Comparison of ENCODE assay signal across 10 cellular contexts in genomic region chr7:32937344-32938174, GRCh38. TPM values are rescaled to one million over a fixed set of nuclear protein-coding genes. Genes with fewer than 3 reads are reported as not detected.
DNase-seq lines count a peak whose midpoint lies in the region; ATAC-seq, FAIRE-seq and TF ChIP-seq lines count a peak whose summit lies in the region.
"Had no signal": no experiment of that assay in that cellular context is flagged by ENCODE, and none has a peak within 500 bp of the region (broad histone marks: within the 10 kb centered on the region; RNA-seq: fewer than 3 reads in every experiment).

No MANE protein-coding gene starts in this region.

- peaks cover 73% of the 10 kb centered on the region for H3K79me2 ChIP-seq in osteoblast (ENCODE audit: insufficient read depth, low read length)

- H3K27ac ChIP-seq in osteoblast (ENCODE audit: low read depth, low read length), result peak overlapping the region; percentile 10

- DNase-seq in DMS 273 (lab: John Stamatoyannopoulos, UW; ENCODE audit: unreplicated experiment), result peak; percentile 93
- DNase-seq in NCI-H2227 (lab: John Stamatoyannopoulos, UW; ENCODE audit: unreplicated experiment), result peak; percentile 52
- DNase-seq in dermis microvascular lymphatic vessel endothelial cell (ENCODE audit: low read depth in 2 of 2), result peak; percentile 27 to 64
- DNase-seq in osteoblast (ENCODE audit: insufficient read length, low spot score, missing footprints), result peak; percentile 83
- DNase-seq in D341Med (ENCODE audit: low spot score), result no peak
- DNase-seq in RCC 7860 (ENCODE audit: low spot score), result no peak
- DNase-seq: effector CD8-positive, alpha-beta T cell had no signal

- H3K27me3 ChIP-seq in osteoblast (ENCODE audit: insufficient read depth, low read length), result no peaks in the 10 kb centered on the region

- TF ChIP-seq CTCF in osteoblast (IDR thresholded peaks at IDR 0.05; ENCODE audit: extremely low read depth, low read depth, low read length), result no peak

- no peak for FAIRE-seq in RCC 7860 (lab: Jason Lieb, UNC)

- peak overlapping the region; percentile 6 for H2AFZ ChIP-seq in osteoblast (ENCODE audit: low read length)

- no peak for ATAC-seq in HG03108 (IDR thresholded peaks at IDR 0.05; ENCODE audit: unreplicated experiment)
- no peak for ATAC-seq in HG03196 (IDR thresholded peaks at IDR 0.05; ENCODE audit: unreplicated experiment)
- ATAC-seq: natural killer cell treated with Interleukin-12 subunit alpha and Interleukin-12 subunit beta and Interleukin-15 and Interleukin-18, amount 100 ng/mL, for 72 hours had no signal

- no peak overlapping the region for H3K4me3 ChIP-seq in osteoblast (ENCODE audit: insufficient read depth, low read length)

- peak overlapping the region; percentile 54 for H3K4me2 ChIP-seq in osteoblast (ENCODE audit: insufficient read depth, low read length)

- no peaks in the 10 kb centered on the region for H3K9me3 ChIP-seq in osteoblast (ENCODE audit: low read depth, low read length)

- H4K20me1 ChIP-seq in osteoblast (ENCODE audit: insufficient read depth, low read length), result peaks cover 13% of the 10 kb centered on the region

- peaks cover 5% of the 10 kb centered on the region for H3K36me3 ChIP-seq in osteoblast (ENCODE audit: insufficient read depth, low read length)

- peaks cover 24% of the 10 kb centered on the region for H3K4me1 ChIP-seq in osteoblast (ENCODE audit: insufficient read depth, low read length)

RNA-seq across cellular contexts. Expression of gene FKBP9, which starts 19.7 kb away (rescaled TPM):
- total RNA-seq in dermis microvascular lymphatic vessel endothelial cell (103 and 158 TPM in 2 replicates), osteoblast (420 and 445 TPM in 2 replicates)

RNA-seq across cellular contexts. Expression of gene KBTBD2, which starts 46.0 kb away (rescaled TPM):
- total RNA-seq in dermis microvascular lymphatic vessel endothelial cell, result 56.1 and 89.0 TPM in 2 replicates
- 39.5 and 47.0 TPM in 2 replicates for total RNA-seq in osteoblast

Comparison
In these comparisons a context has a peak if more than half of its experiments do, and no peak if none do; other contexts are left out.
1. DNase-seq: peak in DMS 273 (single experiment), NCI-H2227 (single experiment), dermis microvascular lymphatic vessel endothelial cell (2 of 2) and osteoblast (single experiment); none in D341Med (single experiment) and RCC 7860 (single experiment).